Comparison of ENCODE assay signal across 28 cellular contexts in the genomic region with DNA sequence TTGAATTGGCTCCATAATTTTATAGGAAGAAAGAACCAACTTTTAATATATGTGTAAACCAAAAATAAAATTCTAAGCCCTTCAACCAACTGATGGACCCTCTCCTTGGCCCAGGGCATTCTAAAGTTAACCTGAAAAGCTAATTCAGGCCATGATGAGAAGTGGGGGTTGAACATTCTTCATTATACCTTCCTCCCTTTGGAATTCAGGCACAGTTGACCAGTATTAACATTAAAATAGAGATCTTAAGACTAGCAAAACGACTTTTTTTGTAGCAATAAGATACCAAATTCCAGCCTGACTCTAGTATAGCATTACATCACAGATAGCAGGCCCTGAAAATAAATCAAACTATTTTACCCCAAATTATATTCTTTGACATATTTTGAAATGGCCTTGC.
"Had no signal": no experiment of that assay in that cellular context is flagged by ENCODE, and none has a peak within 500 bp of the region (broad histone marks: within the 10 kb centered on the region; RNA-seq: fewer than 3 reads in every experiment).

No MANE protein-coding gene starts in this region.

- H3K36me3 ChIP-seq: neutrophil, pancreas, prostate gland, right atrium auricular region, right lobe of liver, sigmoid colon, stomach, thoracic aorta, thyroid gland, tibial nerve, upper lobe of left lung, vagina had no signal

- H3K4me3 Mint-ChIP-seq: naive thymus-derived CD8-positive, alpha-beta T cell; natural killer cell treated with Interleukin-12 subunit alpha and Interleukin-12 subunit beta and Interleukin-15 and Interleukin-18, amount 100 ng/mL, for 72 hours; nephron progenitor cell; neural crest cell; stimulated activated effector memory CD8-positive, alpha-beta T cell treated with anti-CD3 and anti-CD28 coated beads, Interleukin-12 subunit alpha, Interleukin-12 subunit beta, amount 100 ng/mL, for 72 hours; stimulated activated naive B cell treated with anti-CD40 and anti-IgM and Interleukin-4, amounts not matched to agents 10 μg/mL and 1 μg/mL and 100 μg/mL, for 72 hours; stimulated activated naive CD8-positive, alpha-beta T cell treated with anti-CD3 and anti-CD28 coated beads, Interleukin-15, Interleukin-2, amounts not matched to agents 100 ng/mL and 50 ng/mL, for 24 hours had no signal

- H3K27ac Mint-ChIP-seq: naive thymus-derived CD8-positive, alpha-beta T cell; natural killer cell treated with Interleukin-12 subunit alpha and Interleukin-12 subunit beta and Interleukin-15 and Interleukin-18, amount 100 ng/mL, for 72 hours; nephron progenitor cell; stimulated activated effector memory CD8-positive, alpha-beta T cell treated with anti-CD3 and anti-CD28 coated beads, Interleukin-12 subunit alpha, Interleukin-12 subunit beta, amount 100 ng/mL, for 72 hours; stimulated activated naive B cell treated with anti-CD40 and anti-IgM and Interleukin-4, amounts not matched to agents 10 μg/mL and 1 μg/mL and 100 μg/mL, for 72 hours; stimulated activated naive CD8-positive, alpha-beta T cell treated with anti-CD3 and anti-CD28 coated beads, Interleukin-15, Interleukin-2, amounts not matched to agents 100 ng/mL and 50 ng/mL, for 24 hours had no signal

- DNase-seq: naive thymus-derived CD8-positive, alpha-beta T cell; nephron progenitor cell; nucleus accumbens; pancreas; retina; right lobe of liver; sigmoid colon; small intestine; stimulated activated CD4-positive, alpha-beta T cell treated with anti-CD3 and anti-CD28 coated beads, Interleukin-15, amount 100 ng/mL, for 24 hours; stimulated activated CD4-positive, alpha-beta T cell treated with anti-CD3 and anti-CD28 coated beads, Interleukin-2, amount 100 ng/mL, for 24 hours; stimulated activated CD4-positive, alpha-beta T cell treated with anti-CD3 and anti-CD28 coated beads, Interleukin-2, amount 100 ng/mL, for 48 hours; stimulated activated CD4-positive, alpha-beta T cell treated with anti-CD3 and anti-CD28 coated beads, Interleukin-4, amount 100 ng/mL, for 24 hours; stimulated activated naive B cell treated with anti-CD40 and anti-IgM and Interleukin-4, amounts not matched to agents 10 μg/mL and 1 μg/mL and 100 μg/mL, for 72 hours; stimulated activated naive CD4-positive, alpha-beta T cell treated with Interleukin-2 at 50 U/mL for 16 hours; stomach; thyroid gland; trophoblast cell; upper lobe of left lung had no signal

- H3K36me3 Mint-ChIP-seq: naive thymus-derived CD8-positive, alpha-beta T cell; natural killer cell treated with Interleukin-12 subunit alpha and Interleukin-12 subunit beta and Interleukin-15 and Interleukin-18, amount 100 ng/mL, for 72 hours; stimulated activated effector memory CD8-positive, alpha-beta T cell treated with anti-CD3 and anti-CD28 coated beads, Interleukin-12 subunit alpha, Interleukin-12 subunit beta, amount 100 ng/mL, for 72 hours; stimulated activated naive B cell treated with anti-CD40 and anti-IgM and Interleukin-4, amounts not matched to agents 10 μg/mL and 1 μg/mL and 100 μg/mL, for 72 hours had no signal

- H3K9me3 Mint-ChIP-seq: natural killer cell treated with Interleukin-12 subunit alpha and Interleukin-12 subunit beta and Interleukin-15 and Interleukin-18, amount 100 ng/mL, for 72 hours; nephron progenitor cell; neural crest cell had no signal

- H3K4me1 Mint-ChIP-seq: naive thymus-derived CD8-positive, alpha-beta T cell; nephron progenitor cell; neural crest cell; stimulated activated effector memory CD8-positive, alpha-beta T cell treated with anti-CD3 and anti-CD28 coated beads, Interleukin-12 subunit alpha, Interleukin-12 subunit beta, amount 100 ng/mL, for 72 hours; stimulated activated naive B cell treated with anti-CD40 and anti-IgM and Interleukin-4, amounts not matched to agents 10 μg/mL and 1 μg/mL and 100 μg/mL, for 72 hours had no signal

- H3K4me3 ChIP-seq: pancreas, prostate gland, right atrium auricular region, right lobe of liver, sigmoid colon, stomach, thoracic aorta, thyroid gland, tibial nerve, upper lobe of left lung, vagina had no signal

- H3K27ac ChIP-seq: neutrophil, pancreas, prostate gland, right atrium auricular region, right lobe of liver, sigmoid colon, stomach, thoracic aorta, thyroid gland, tibial nerve, upper lobe of left lung, vagina had no signal

- H3K9me3 ChIP-seq: neutrophil, pancreas, prostate gland, right lobe of liver, sigmoid colon, thoracic aorta, thyroid gland, tibial nerve, upper lobe of left lung, vagina had no signal

- H3K4me1 ChIP-seq: pancreas, prostate gland, right atrium auricular region, right lobe of liver, sigmoid colon, thyroid gland, tibial nerve, upper lobe of left lung, vagina had no signal

- H3K27me3 ChIP-seq: neutrophil, pancreas, right atrium auricular region, right lobe of liver, sigmoid colon, stomach, thyroid gland, tibial nerve, upper lobe of left lung, vagina had no signal

- ATAC-seq: naive thymus-derived CD8-positive, alpha-beta T cell; natural killer cell treated with Interleukin-12 subunit alpha and Interleukin-12 subunit beta and Interleukin-15 and Interleukin-18, amount 100 ng/mL, for 72 hours; pancreas; right lobe of liver; stimulated activated effector memory CD8-positive, alpha-beta T cell treated with anti-CD3 and anti-CD28 coated beads, Interleukin-12 subunit alpha, Interleukin-12 subunit beta, amount 100 ng/mL, for 72 hours; stimulated activated naive B cell treated with anti-CD40 and anti-IgM and Interleukin-4, amounts not matched to agents 10 μg/mL and 1 μg/mL and 100 μg/mL, for 72 hours had no signal
